Comparison of ENCODE assay signal across 9 cellular contexts in genomic region chr1:201538618-201539551, GRCh38. TPM values are rescaled to one million over a fixed set of nuclear protein-coding genes. Genes with fewer than 3 reads are reported as not detected.
DNase-seq lines count a peak whose midpoint lies in the region; ATAC-seq and FAIRE-seq lines count a peak whose summit lies in the region.
"Had no signal": no experiment of that assay in that cellular context is flagged by ENCODE, and none has a peak within 500 bp of the region (broad histone marks: within the 10 kb centered on the region; RNA-seq: fewer than 3 reads in every experiment).

NAV1 (plus strand) TSS chr1:201539127; CDS start chr1:201622885, 83,758 bp downstream.

- no peaks in the 10 kb centered on the region for H3K36me3 Mint-ChIP-seq in activated T-helper 17 cell treated with anti-CD3 and anti-CD28 coated beads, Interleukin-2, amount 50 U/mL, for 72 hours (ENCODE audit: low read depth)
- no peaks in the 10 kb centered on the region for H3K36me3 Mint-ChIP-seq in natural killer cell treated with Interleukin-12 subunit alpha and Interleukin-12 subunit beta and Interleukin-15 and Interleukin-18, amount 100 ng/mL, for 72 hours

- peaks cover 44% of the 10 kb centered on the region for H3K27me3 Mint-ChIP-seq in activated T-helper 17 cell treated with anti-CD3 and anti-CD28 coated beads, Interleukin-2, amount 50 U/mL, for 72 hours
- peaks cover 57% of the 10 kb centered on the region in 2 donors for H3K27me3 Mint-ChIP-seq in natural killer cell treated with Interleukin-12 subunit alpha and Interleukin-12 subunit beta and Interleukin-15 and Interleukin-18, amount 100 ng/mL, for 72 hours

- DNase-seq in NCI-H1417 (lab: John Stamatoyannopoulos, UW) (peak; percentile 16 to 76 (median 68)), NCI-H1417 treated with DMSO at 0.1 percent for 48 hours (lab: John Stamatoyannopoulos, UW) (no peak), LoVo (ENCODE audit: low spot score) (peak; percentile 50), frontal cortex (ENCODE audit: low spot score in 2 of 2) (peak; percentile 77 to 78)
- no peak for DNase-seq in natural killer cell treated with Interleukin-12 subunit alpha and Interleukin-12 subunit beta and Interleukin-15 and Interleukin-18, amount 100 ng/mL, for 72 hours (ENCODE audit: low spot score)

- no peaks in the 10 kb centered on the region for H3K9me3 Mint-ChIP-seq in activated T-helper 17 cell treated with anti-CD3 and anti-CD28 coated beads, Interleukin-2, amount 50 U/mL, for 72 hours
- no peaks in the 10 kb centered on the region for H3K9me3 Mint-ChIP-seq in natural killer cell treated with Interleukin-12 subunit alpha and Interleukin-12 subunit beta and Interleukin-15 and Interleukin-18, amount 100 ng/mL, for 72 hours

- peak; percentile 47 for ATAC-seq in activated T-helper 17 cell treated with anti-CD3 and anti-CD28 coated beads, Interleukin-2, amount 50 U/mL, for 72 hours (replicated peaks)
- peak; percentile 37 to 64 for ATAC-seq in natural killer cell treated with Interleukin-12 subunit alpha and Interleukin-12 subunit beta and Interleukin-15 and Interleukin-18, amount 100 ng/mL, for 72 hours
- ATAC-seq in GM21390 (IDR thresholded peaks at IDR 0.05; ENCODE audit: unreplicated experiment): no peak
- no peak for ATAC-seq in GM19328 (IDR thresholded peaks at IDR 0.05; ENCODE audit: unreplicated experiment)

- H3K4me3 Mint-ChIP-seq in activated T-helper 17 cell treated with anti-CD3 and anti-CD28 coated beads, Interleukin-2, amount 50 U/mL, for 72 hours: peak within 1 kb of the TSS; percentile 69
- peak within 1 kb of the TSS; percentile 69 for H3K4me3 Mint-ChIP-seq in natural killer cell treated with Interleukin-12 subunit alpha and Interleukin-12 subunit beta and Interleukin-15 and Interleukin-18, amount 100 ng/mL, for 72 hours

- H3K4me1 Mint-ChIP-seq in activated T-helper 17 cell treated with anti-CD3 and anti-CD28 coated beads, Interleukin-2, amount 50 U/mL, for 72 hours: peaks cover 5% of the 10 kb centered on the region
- peaks cover 0 to 7% of the 10 kb centered on the region in 2 donors for H3K4me1 Mint-ChIP-seq in natural killer cell treated with Interleukin-12 subunit alpha and Interleukin-12 subunit beta and Interleukin-15 and Interleukin-18, amount 100 ng/mL, for 72 hours (ENCODE audit: low read depth in 2 of 2)

- no peak within 1 kb of the TSS for H3K27ac Mint-ChIP-seq in activated T-helper 17 cell treated with anti-CD3 and anti-CD28 coated beads, Interleukin-2, amount 50 U/mL, for 72 hours
- H3K27ac Mint-ChIP-seq in natural killer cell treated with Interleukin-12 subunit alpha and Interleukin-12 subunit beta and Interleukin-15 and Interleukin-18, amount 100 ng/mL, for 72 hours: no peak within 1 kb of the TSS

- FAIRE-seq in frontal cortex (lab: Jason Lieb, UNC): no peak
- FAIRE-seq: colon had no signal

RNA-seq across cellular contexts. Expression of gene NAV1, which starts in this region (rescaled TPM):
- 1 to 10 TPM in 1 of 2 donors, under 1 TPM in 1; 0.28 to 1.3 TPM for total RNA-seq in activated T-helper 17 cell treated with anti-CD3 and anti-CD28 coated beads, Interleukin-2, amount 50 U/mL, for 72 hours
- total RNA-seq in frontal cortex: 33.8 TPM
- 1 to 10 TPM in 1 of 2 donors, under 1 TPM in 1; 0.21 to 1.2 TPM for total RNA-seq in natural killer cell treated with Interleukin-12 subunit alpha and Interleukin-12 subunit beta and Interleukin-15 and Interleukin-18, amount 100 ng/mL, for 72 hours

Comparison
In these comparisons a context has a peak if more than half of its experiments do, and no peak if none do; other contexts are left out.
1. RNA of gene NAV1 (total RNA-seq): 33.8 TPM in frontal cortex (single experiment); 0.28 to 1.3 TPM in activated T-helper 17 cell treated with anti-CD3 and anti-CD28 coated beads, Interleukin-2, amount 50 U/mL, for 72 hours and 0.21 to 1.2 TPM in natural killer cell treated with Interleukin-12 subunit alpha and Interleukin-12 subunit beta and Interleukin-15 and Interleukin-18, amount 100 ng/mL, for 72 hours; every median in the first group is over 10 times any median in the second.
2. DNase-seq: peak in NCI-H1417 (3 of 3), LoVo (single experiment) and frontal cortex (2 of 2); none in NCI-H1417 treated with DMSO at 0.1 percent for 48 hours (single experiment) and natural killer cell treated with Interleukin-12 subunit alpha and Interleukin-12 subunit beta and Interleukin-15 and Interleukin-18, amount 100 ng/mL, for 72 hours (single experiment).
3. ATAC-seq: peak in activated T-helper 17 cell treated with anti-CD3 and anti-CD28 coated beads, Interleukin-2, amount 50 U/mL, for 72 hours (single experiment) and natural killer cell treated with Interleukin-12 subunit alpha and Interleukin-12 subunit beta and Interleukin-15 and Interleukin-18, amount 100 ng/mL, for 72 hours (2 of 2); none in GM21390 (single experiment) and GM19328 (single experiment).